ENCODE assay signal across 26 cellular contexts in genomic region chr9:89592201-89592815, GRCh38. TPM values are rescaled to one million over a fixed set of nuclear protein-coding genes. Genes with fewer than 3 reads are reported as not detected.
A peak's percentile ranks its signal among the peaks of the same experiment; 100 is the strongest.
DNase-seq lines count a peak whose midpoint lies in the region; ATAC-seq and TF ChIP-seq lines count a peak whose summit lies in the region.
"Had no signal": no experiment of that assay in that cellular context is flagged by ENCODE, and none has a peak within 500 bp of the region (broad histone marks: within the 10 kb centered on the region; RNA-seq: fewer than 3 reads in every experiment).

No MANE protein-coding gene starts in this region.

- peak; percentile 54 for DNase-seq in right atrium auricular region (ENCODE audit: low spot score)
- no peak for DNase-seq in left ventricle myocardium superior
- peak; percentile 24 for DNase-seq in lung (ENCODE audit: low spot score)
- no peak for DNase-seq in trophoblast cell
- DNase-seq in NOMO-1 treated with dmso at 0.1 percent for 144 hours (lab: John Stamatoyannopoulos, UW; ENCODE audit: unreplicated experiment): no peak
- no peak for DNase-seq in activated gamma-delta T cell treated with Interleukin-2 at 50 U/mL for 16 hours
- no peak for DNase-seq in thyroid gland
- DNase-seq: 8988T; BE2C; CD8-positive, alpha-beta memory T cell; DMS 273 treated with DMSO at 0.1 percent for 48 hours; DMS79; GDM1; KBM-7; MV-4-11; NCI-H1105 treated with DMSO at 0.1 percent for 48 hours; NCI-H146; NCI-H1930; NCI-H446; NCI-H524 treated with DMSO at 0.1 percent for 48 hours; NCI-H774 had no signal

- no peak overlapping the region for H3K4me3 ChIP-seq in right atrium auricular region
- no peak overlapping the region for H3K4me3 ChIP-seq in lung
- H3K4me3 ChIP-seq in trophoblast cell (ENCODE audit: low read depth, low read length): no peak overlapping the region
- no peak overlapping the region for H3K4me3 ChIP-seq in thyroid gland (replicated peaks in 1 of 3)
- H3K4me3 ChIP-seq: PC-9, SJSA1 had no signal

- TF ChIP-seq CTCF in right atrium auricular region (IDR thresholded peaks at IDR 0.05): no peak
- TF ChIP-seq CTCF in lung (IDR thresholded peaks at IDR 0.05; ENCODE audit: control extremely low read depth, extremely low read depth): no peak
- TF ChIP-seq CTCF in thyroid gland (IDR thresholded peaks at IDR 0.05): no peak

- 94 to 95% methylated on average over 12 of the region's 12 CpGs for WGBS in lung, 2 donors
- WGBS in trophoblast cell (ENCODE audit: extremely low coverage, insufficient coverage, insufficient read length): no CpG with 5 or more reads among the region's 12 CpGs
- 90 to 93% methylated on average over 11 to 12 of the region's 12 CpGs for WGBS in thyroid gland, 2 donors

- H2AFZ ChIP-seq in trophoblast cell (ENCODE audit: insufficient read depth, low read length, poor library complexity): no peak overlapping the region
- H2AFZ ChIP-seq: PC-9 had no signal

- H3K9ac ChIP-seq in trophoblast cell (ENCODE audit: low read length): no peak overlapping the region

- intact Hi-C loops in left ventricle myocardium superior (cut with micrococcal nuclease) (no loop called here), thyroid gland (cut with DNase I) (loop anchor here (10.0 kb wide), 1 partner anchor 1272 kb away; no protein-coding TSS in a partner anchor)

- no peak overlapping the region for H4K8ac ChIP-seq in trophoblast cell (ENCODE audit: low read depth, low read length)

- H3K23ac ChIP-seq in trophoblast cell (ENCODE audit: low read length): no peak overlapping the region

- H2BK12ac ChIP-seq in trophoblast cell (ENCODE audit: low read length): peak overlapping the region; percentile 10

- no peak overlapping the region for H4K12ac ChIP-seq in trophoblast cell (ENCODE audit: low read depth, low read length)

- no peak overlapping the region for H2BK5ac ChIP-seq in trophoblast cell (ENCODE audit: low read depth, low read length, poor library complexity)

- H3K27ac ChIP-seq in right atrium auricular region (no peak overlapping the region), lung (ENCODE audit: low read depth in 1 of 2, low read length in 1 of 2) (no peak overlapping the region), trophoblast cell (ENCODE audit: low read depth, low read length) (no peak overlapping the region), thyroid gland (no peak overlapping the region)
- H3K27ac ChIP-seq: PC-9, SJSA1 had no signal

- H3K4me1 ChIP-seq in right atrium auricular region: no peaks in the 10 kb centered on the region
- H3K4me1 ChIP-seq in lung (ENCODE audit: control insufficient read depth in 2 of 2, insufficient read depth in 2 of 2, low read length in 2 of 2): no peaks in the 10 kb centered on the region
- H3K4me1 ChIP-seq in trophoblast cell (ENCODE audit: control insufficient read depth in 1 of 2, insufficient read depth in 2 of 2, low read length in 2 of 2): peaks cover 6 to 12% of the 10 kb centered on the region in 2 experiments
- H3K4me1 ChIP-seq in thyroid gland: no peaks in the 10 kb centered on the region
- H3K4me1 ChIP-seq: BE2C had no signal

- H3K27me3 ChIP-seq in right atrium auricular region (no peaks in the 10 kb centered on the region), lung (ENCODE audit: control insufficient read depth, insufficient read depth) (no peaks in the 10 kb centered on the region), trophoblast cell (ENCODE audit: insufficient read depth, low read length) (no peaks in the 10 kb centered on the region), thyroid gland (no peaks in the 10 kb centered on the region)
- H3K27me3 ChIP-seq: SJSA1 had no signal

- H3K14ac ChIP-seq in trophoblast cell (ENCODE audit: low read length): peak overlapping the region; percentile 12

- H3K4me2 ChIP-seq in trophoblast cell (ENCODE audit: low read length): no peak overlapping the region
- H3K4me2 ChIP-seq: PC-9 had no signal

- no peak overlapping the region for H3K4ac ChIP-seq in trophoblast cell (ENCODE audit: low read depth, low read length)

- no peak overlapping the region for H4K91ac ChIP-seq in trophoblast cell (ENCODE audit: low read depth, low read length)

- H3K9me3 ChIP-seq in right atrium auricular region (no peaks in the 10 kb centered on the region), lung (ENCODE audit: control insufficient read depth in 2 of 2, insufficient read depth in 1 of 2, low read length in 1 of 2) (no peaks in the 10 kb centered on the region), trophoblast cell (ENCODE audit: insufficient read depth, low read depth, low read length) (no peaks in the 10 kb centered on the region), thyroid gland (no peaks in the 10 kb centered on the region)
- H3K9me3 ChIP-seq: BE2C, SJSA1 had no signal

- no peak for TF ChIP-seq POLR2A in thyroid gland (IDR thresholded peaks at IDR 0.05)

- peak overlapping the region; percentile 15 for H2AK5ac ChIP-seq in trophoblast cell (ENCODE audit: low read length)

- H3K79me1 ChIP-seq in trophoblast cell (ENCODE audit: low read length): peaks cover 6% of the 10 kb centered on the region

- H3K36me3 ChIP-seq in right atrium auricular region (no peaks in the 10 kb centered on the region), lung (ENCODE audit: control insufficient read depth in 2 of 2, insufficient read depth in 2 of 2, low read length in 2 of 2) (no peaks in the 10 kb centered on the region), trophoblast cell (ENCODE audit: control insufficient read depth in 1 of 2, insufficient read depth in 2 of 2, low read length in 2 of 2) (peaks cover 0 to 2% of the 10 kb centered on the region in 2 experiments), thyroid gland (no peaks in the 10 kb centered on the region)
- H3K36me3 ChIP-seq: BE2C, SJSA1 had no signal

- ATAC-seq in left ventricle myocardium superior (no peak), lung (ENCODE audit: insufficient read depth, low FRiP score) (no peak), GM21367 (IDR thresholded peaks at IDR 0.05; ENCODE audit: unreplicated experiment) (no peak)
- ATAC-seq: Right ventricle myocardium inferior had no signal

- H3K18ac ChIP-seq in trophoblast cell (ENCODE audit: low read length): no peak overlapping the region

- no peak overlapping the region for H2BK120ac ChIP-seq in trophoblast cell (ENCODE audit: insufficient read depth, low read length, poor library complexity)

- peaks cover 2% of the 10 kb centered on the region for H3K79me2 ChIP-seq in trophoblast cell (ENCODE audit: control insufficient read depth, insufficient read depth, low read length, poor library complexity)

RNA-seq across cellular contexts. Expression of gene GADD45G, which starts 12.5 kb away (rescaled TPM):
- total RNA-seq in right atrium auricular region (100 to 1,000 TPM in 1 of 2 donors, 10 to 100 TPM in 1; 80.0 to 294 TPM), left ventricle myocardium superior (54.0 TPM), lung (10 to 100 TPM in 1 of 2 donors, 1 to 10 TPM in 1; 9.9 to 36.6 TPM), thyroid gland (10 to 100 TPM in 3 of 4 donors, 1 to 10 TPM in 1; 8.3 to 27.2 (median 14.4) TPM)
- 10 to 100 TPM; 30.4 to 70.3 TPM for polyA plus RNA-seq in lung
- polyA plus RNA-seq in trophoblast cell (2013): 140 and 155 TPM in 2 replicates
- total RNA-seq: MCF 10A, SJSA1 had no signal

Comparison
In these comparisons a context has a peak if more than half of its experiments do, and no peak if none do; other contexts are left out.
1. DNase-seq: peak in right atrium auricular region (single experiment) and lung (single experiment); none in left ventricle myocardium superior (single experiment), trophoblast cell (0 of 2), NOMO-1 treated with dmso at 0.1 percent for 144 hours (single experiment), activated gamma-delta T cell treated with Interleukin-2 at 50 U/mL for 16 hours (single experiment) and thyroid gland (0 of 2).